ENCODE assay signal across 1 cellular context in the genomic region with DNA sequence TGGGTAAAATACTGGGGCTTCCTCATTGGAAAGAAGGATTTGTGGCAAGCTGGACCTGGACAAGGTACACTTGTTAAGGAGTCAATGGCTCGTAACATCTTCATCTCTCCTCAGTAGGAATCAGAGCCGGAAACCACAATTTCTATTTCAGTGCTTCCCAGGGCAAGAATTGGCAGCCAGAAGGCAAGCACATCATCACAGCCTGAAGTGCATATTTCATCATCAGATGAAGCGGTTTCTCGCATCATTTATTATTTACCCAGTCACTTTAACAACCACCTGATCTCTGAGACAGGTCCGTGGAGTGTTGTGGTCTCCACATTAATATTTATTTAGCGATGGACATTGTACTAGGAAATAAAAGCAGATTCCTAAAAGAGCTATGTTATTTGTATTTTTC.
TF ChIP-seq lines count a peak whose summit lies in the region.

No MANE protein-coding gene starts in this region.

TF ChIP-seq in IMR-90, 13 proteins besides CTCF, POLR2A, EP300 and RAD21:
- TF ChIP-seq CEBPB (IDR thresholded peaks at IDR 0.05; ENCODE audit: low read depth, low read length) (0 out of 2 replicates have a peak, but pooled peaks have one; percentile 2), SMC3 (IDR thresholded peaks at IDR 0.05; ENCODE audit: low read depth, low read length) (no peak)
TF ChIP-seq in IMR-90: peak in this region for 1.
